ENCODE assay signal across 25 cellular contexts in genomic region chr3:68067314-68067713, GRCh38.
DNase-seq lines count a peak whose midpoint lies in the region; ATAC-seq and TF ChIP-seq lines count a peak whose summit lies in the region.
"Had no signal": no experiment of that assay in that cellular context is flagged by ENCODE, and none has a peak within 500 bp of the region (broad histone marks: within the 10 kb centered on the region; RNA-seq: fewer than 3 reads in every experiment).

No MANE protein-coding gene starts in this region.

- no peak overlapping the region for H3K4me3 Mint-ChIP-seq in nephron progenitor cell
- H3K4me3 Mint-ChIP-seq: CD14-positive monocyte; CD4-positive, alpha-beta memory T cell; CD4-positive, CD25-positive, alpha-beta regulatory T cell; CD8-positive, alpha-beta memory T cell had no signal

- no peaks in the 10 kb centered on the region for H3F3A ChIP-seq in SK-N-SH (replicated peaks; ENCODE audit: insufficient read depth)

- H3K36me3 ChIP-seq in left lung, result no peaks in the 10 kb centered on the region
- H3K36me3 ChIP-seq in lower lobe of right lung, result no peaks in the 10 kb centered on the region
- no peaks in the 10 kb centered on the region for H3K36me3 ChIP-seq in upper lobe of right lung
- no peaks in the 10 kb centered on the region for H3K36me3 ChIP-seq in SK-N-SH (replicated peaks in 1 of 2; ENCODE audit: control insufficient read depth in 1 of 2, insufficient read depth in 2 of 2, low read length in 1 of 2)
- H3K36me3 ChIP-seq: BE2C, BLaER1 had no signal

- H3K9me3 ChIP-seq in left lung, result peaks cover 0 to 16% of the 10 kb centered on the region in 2 donors
- H3K9me3 ChIP-seq in lower lobe of right lung, result peaks cover 11% of the 10 kb centered on the region
- no peaks in the 10 kb centered on the region for H3K9me3 ChIP-seq in upper lobe of right lung
- H3K9me3 ChIP-seq in SK-N-SH, result no peaks in the 10 kb centered on the region
- H3K9me3 ChIP-seq: BE2C had no signal

- TF ChIP-seq RAD21 in SK-N-SH (IDR thresholded peaks at IDR 0.05; ENCODE audit: low read length), result no peak

- H3K9me3 Mint-ChIP-seq in nephron progenitor cell, result peaks cover 13% of the 10 kb centered on the region

- H3K27ac ChIP-seq in left lung (no peak overlapping the region), lower lobe of right lung (no peak overlapping the region), upper lobe of right lung (no peak overlapping the region), SK-N-SH (ENCODE audit: low read depth in 2 of 2, low read length in 1 of 2) (no peak overlapping the region)
- H3K27ac ChIP-seq: BLaER1 had no signal

- no peak overlapping the region for H3K9ac ChIP-seq in SK-N-SH
- H3K9ac ChIP-seq: BLaER1 had no signal

- TF ChIP-seq CTCF in left lung (IDR thresholded peaks at IDR 0.05), result no peak
- no peak for TF ChIP-seq CTCF in lower lobe of right lung (IDR thresholded peaks at IDR 0.05)
- no peak for TF ChIP-seq CTCF in nephron progenitor cell (IDR thresholded peaks at IDR 0.05)
- no peak for TF ChIP-seq CTCF in upper lobe of right lung (IDR thresholded peaks at IDR 0.05)
- TF ChIP-seq CTCF in SK-N-SH (IDR thresholded peaks at IDR 0.05), result no peak

- POLR2A ChIA-PET in SK-N-SH (lab: Yijun Ruan, JAX), result no interaction called here

- TF ChIP-seq EP300 in SK-N-SH (IDR thresholded peaks at IDR 0.05; ENCODE audit: borderline replicate concordance in 1 of 2, low read depth in 1 of 2, low read length in 1 of 2), result no peak

- intact Hi-C loops in left lung (cut with DNase I), result no loop called here
- intact Hi-C loops in lower lobe of right lung (cut with DNase I), result no loop called here
- intact Hi-C loops in upper lobe of right lung (cut with DNase I), result no loop called here

- no peaks in the 10 kb centered on the region for H3K27me3 ChIP-seq in left lung
- no peaks in the 10 kb centered on the region for H3K27me3 ChIP-seq in lower lobe of right lung (ENCODE audit: low read depth)
- no peaks in the 10 kb centered on the region for H3K27me3 ChIP-seq in upper lobe of right lung
- H3K27me3 ChIP-seq in SK-N-SH (ENCODE audit: insufficient read depth), result no peaks in the 10 kb centered on the region
- H3K27me3 ChIP-seq: BE2C, BLaER1 had no signal

- no peaks in the 10 kb centered on the region for H3K27me3 Mint-ChIP-seq in nephron progenitor cell (ENCODE audit: low read depth, poor library complexity)
- H3K27me3 Mint-ChIP-seq: CD4-positive, CD25-positive, alpha-beta regulatory T cell had no signal

- CTCF ChIA-PET in SK-N-SH (lab: Yijun Ruan, JAX), result no interaction called here

- H3K79me2 ChIP-seq in SK-N-SH (ENCODE audit: insufficient read depth), result no peaks in the 10 kb centered on the region

- H3K4me1 ChIP-seq in left lung, result no peaks in the 10 kb centered on the region
- no peaks in the 10 kb centered on the region for H3K4me1 ChIP-seq in lower lobe of right lung
- H3K4me1 ChIP-seq in upper lobe of right lung, result peaks cover 3% of the 10 kb centered on the region
- H3K4me1 ChIP-seq in SK-N-SH (ENCODE audit: control insufficient read depth in 1 of 2, insufficient read depth in 2 of 2, low read depth in 1 of 2, low read length in 1 of 2), result no peaks in the 10 kb centered on the region
- H3K4me1 ChIP-seq: BE2C, BLaER1 had no signal

- DNase-seq in left lung (no peak), lower lobe of right lung (no peak), nephron progenitor cell (no peak), upper lobe of right lung (no peak), OCI-M2 (lab: John Stamatoyannopoulos, UW; ENCODE audit: unreplicated experiment) (no peak), SK-N-SH (no peak), activated gamma-delta T cell (lab: John Stamatoyannopoulos, UW) (no peak)
- DNase-seq: 8988T; ACHN; BE2C; C1 segment of cervical spinal cord; CD4-positive, alpha-beta memory T cell; CD4-positive, CD25-positive, alpha-beta regulatory T cell; CD8-positive, alpha-beta memory T cell; COR-L47; DMS 273 treated with DMSO at 0.1 percent for 48 hours; DMS153; DMS53; DMS79; DND-41; EL; GDM1 had no signal

- H3K36me3 Mint-ChIP-seq in nephron progenitor cell (ENCODE audit: low read depth), result no peaks in the 10 kb centered on the region
- H3K36me3 Mint-ChIP-seq: CD14-positive monocyte had no signal

- no peak overlapping the region for H3K4me3 ChIP-seq in left lung
- no peak overlapping the region for H3K4me3 ChIP-seq in lower lobe of right lung
- H3K4me3 ChIP-seq in upper lobe of right lung, result no peak overlapping the region
- H3K4me3 ChIP-seq in SK-N-SH (ENCODE audit: low read depth in 2 of 2, low read length in 1 of 2), result no peak overlapping the region
- H3K4me3 ChIP-seq: BLaER1, GM12878 had no signal

- H3K27ac Mint-ChIP-seq in nephron progenitor cell, result peak overlapping the region; percentile 27
- H3K27ac Mint-ChIP-seq: CD14-positive monocyte; CD4-positive, CD25-positive, alpha-beta regulatory T cell; CD8-positive, alpha-beta memory T cell had no signal

- no peaks in the 10 kb centered on the region for H4K20me1 ChIP-seq in SK-N-SH (ENCODE audit: insufficient read depth)
- H4K20me1 ChIP-seq: BLaER1 had no signal

- no peaks in the 10 kb centered on the region for H3K4me1 Mint-ChIP-seq in nephron progenitor cell
- H3K4me1 Mint-ChIP-seq: CD14-positive monocyte had no signal

- no peaks in the 10 kb centered on the region for H3K9me2 ChIP-seq in SK-N-SH

- ATAC-seq in left lung (peak; percentile 93), lower lobe of right lung (peak; percentile 67), upper lobe of right lung (peak; percentile 77)
- ATAC-seq: GM12878 had no signal

- no peak overlapping the region for H3K4me2 ChIP-seq in SK-N-SH
- H3K4me2 ChIP-seq: BLaER1 had no signal

- H2AFZ ChIP-seq in SK-N-SH (ENCODE audit: low read depth), result no peak overlapping the region

- WGBS in SK-N-SH (ENCODE audit: low lambda C conversion rate), result 45% methylated on average over 1 of the region's 1 CpG

TF ChIP-seq in SK-N-SH, 30 proteins besides CTCF, POLR2A, EP300 and RAD21:
- TF ChIP-seq MXI1 (IDR thresholded peaks at IDR 0.05; ENCODE audit: low read depth, low read length), result no peak
TF ChIP-seq in SK-N-SH: peak in this region for 0.
